Comparison of ENCODE assay signal across 8 cellular contexts in the genomic region with DNA sequence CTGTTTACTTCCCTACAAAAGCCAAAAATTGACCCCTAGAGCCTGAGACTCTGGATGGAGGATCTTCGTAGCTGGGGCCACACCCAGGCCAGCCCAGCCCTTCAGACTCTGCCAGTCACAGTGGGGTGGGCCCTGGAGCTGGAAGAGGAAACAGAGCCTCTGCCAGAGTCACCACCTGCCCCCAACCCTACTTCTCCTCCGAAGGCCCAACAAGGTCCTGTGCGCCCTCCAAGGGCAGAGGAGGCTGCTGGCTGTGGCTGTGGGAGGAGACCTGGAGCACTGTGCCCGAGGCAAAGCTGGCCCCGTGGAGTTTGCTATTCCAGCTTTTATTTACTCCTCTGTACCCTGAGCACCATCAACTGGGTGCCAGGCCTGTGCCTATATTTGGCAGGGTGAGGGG. TPM values are rescaled to one million over a fixed set of nuclear protein-coding genes. Genes with fewer than 3 reads are reported as not detected.
A peak's percentile ranks its signal among the peaks of the same experiment; 100 is the strongest.
DNase-seq lines count a peak whose midpoint lies in the region; ATAC-seq and TF ChIP-seq lines count a peak whose summit lies in the region.

No MANE protein-coding gene starts in this region.

- no peak overlapping the region for H3K4me3 ChIP-seq in skeletal muscle tissue (ENCODE audit: low read length in 3 of 3)

- H3K36me3 ChIP-seq in skeletal muscle tissue (ENCODE audit: control insufficient read depth in 3 of 3, insufficient read depth in 3 of 3, low read length in 3 of 3), result no peaks in the 10 kb centered on the region

- DNase-seq in SKM-1 treated with dmso at 0.1 percent for 144 hours (lab: John Stamatoyannopoulos, UW; ENCODE audit: unreplicated experiment), result peak; percentile 51
- DNase-seq in SKM-1 (lab: John Stamatoyannopoulos, UW; ENCODE audit: unreplicated experiment), result no peak
- no peak for DNase-seq in RWPE1 (ENCODE audit: low spot score)
- peak; percentile 61 for DNase-seq in Right ventricle myocardium superior
- DNase-seq in NCI-H69 (lab: John Stamatoyannopoulos, UW), result no peak
- no peak for DNase-seq in NCI-H82 treated with DMSO at 0.1 percent for 48 hours (lab: John Stamatoyannopoulos, UW; ENCODE audit: unreplicated experiment)

- no peaks in the 10 kb centered on the region for H3K9me3 ChIP-seq in skeletal muscle tissue (ENCODE audit: control insufficient read depth in 3 of 3, low read length in 3 of 3)

- peak overlapping the region; percentile 80 for H3K27ac ChIP-seq in RWPE1
- H3K27ac ChIP-seq in skeletal muscle tissue (ENCODE audit: low read depth, low read length), result no peak overlapping the region

- H3K9ac ChIP-seq in skeletal muscle tissue (ENCODE audit: low read depth in 1 of 3, low read length in 3 of 3), result peak overlapping the region in 2 of 3 donors; percentile 20 to 40

- ATAC-seq in Right ventricle myocardium superior (ENCODE audit: poor library complexity), result peak; percentile 44
- no peak for ATAC-seq in GM19328 (IDR thresholded peaks at IDR 0.05; ENCODE audit: unreplicated experiment)

- POLR2A ChIA-PET in RWPE1 (lab: Yijun Ruan, JAX; ENCODE audit: low non-redundant PET), result interaction anchor here (1.2 kb wide), 1 partner anchor 9 kb away, joined by 4 read pairs; no protein-coding TSS in a partner anchor

- no peak for TF ChIP-seq CTCF in RWPE1 (conservative IDR thresholded peaks at IDR 0.05; ENCODE audit: low read depth)

- CTCF ChIA-PET in RWPE1 (lab: Yijun Ruan, JAX), result interaction anchor here (0.9 to 1.1 kb wide), 2 partner anchors 21 to 50 kb away, joined by 4 to 7 read pairs; no protein-coding TSS in a partner anchor

- intact Hi-C loops in Right ventricle myocardium superior (cut with DNase I), result no loop called here

- H3K4me1 ChIP-seq in skeletal muscle tissue (ENCODE audit: control insufficient read depth in 3 of 3, insufficient read depth in 3 of 3, low read length in 3 of 3), result peaks cover 35 to 45% (median 35%) of the 10 kb centered on the region in 3 donors

- H3K27me3 ChIP-seq in skeletal muscle tissue (ENCODE audit: control insufficient read depth in 3 of 3, insufficient read depth in 3 of 3, low read length in 3 of 3), result no peaks in the 10 kb centered on the region

RNA-seq across cellular contexts. Expression of a gene that starts 19.0 kb away (rescaled TPM):
- 8.0 TPM for total RNA-seq in Right ventricle myocardium superior
- 4.7 TPM for total RNA-seq in skeletal muscle tissue

RNA-seq across cellular contexts. Expression of a gene that starts 23.2 kb away (rescaled TPM):
- total RNA-seq in Right ventricle myocardium superior (19.5 TPM), skeletal muscle tissue (7.8 TPM)

RNA-seq across cellular contexts. Expression of a gene that starts 24.4 kb away (rescaled TPM):
- 430 TPM for total RNA-seq in Right ventricle myocardium superior
- total RNA-seq in skeletal muscle tissue, result 20.9 TPM

RNA-seq across cellular contexts. Expression of a gene that starts 25.0 kb away (rescaled TPM):
- total RNA-seq in Right ventricle myocardium superior, result 53.1 TPM
- total RNA-seq in skeletal muscle tissue, result 11.5 TPM

Comparison
In these comparisons a context has a peak if more than half of its experiments do, and no peak if none do; other contexts are left out.
1. DNase-seq: peak in SKM-1 treated with dmso at 0.1 percent for 144 hours (single experiment) and Right ventricle myocardium superior (single experiment); none in SKM-1 (single experiment), RWPE1 (single experiment), NCI-H69 (single experiment) and NCI-H82 treated with DMSO at 0.1 percent for 48 hours (single experiment).
2. RNA of a gene that starts 24.4 kb away (total RNA-seq): 430 TPM in Right ventricle myocardium superior (single experiment); 20.9 TPM in skeletal muscle tissue (single experiment); every median in the first group is over 10 times any median in the second.